8 cellular contexts compared by ENCODE assay signal in genomic region chr1:46718727-46719622, GRCh38. TPM values are rescaled to one million over a fixed set of nuclear protein-coding genes. Genes with fewer than 3 reads are reported as not detected.
DNase-seq lines count a peak whose midpoint lies in the region; ATAC-seq, FAIRE-seq and TF ChIP-seq lines count a peak whose summit lies in the region.

EFCAB14 (minus strand) TSS chr1:46719114; CDS start chr1:46718087, 1,027 bp downstream.

- DNase-seq in EL (peak; percentile 90), H54 (ENCODE audit: insufficient read length, low spot score) (peak; percentile 95), fibroblast of peridontal ligament (ENCODE audit: extremely low read depth) (peak; percentile 81)
- DNase-seq in activated effector memory CD4-positive, alpha-beta T cell treated with Interleukin-2 at 50 U/mL for 16 hours = peak; percentile 100
- DNase-seq in natural killer cell treated with Interleukin-12 subunit alpha and Interleukin-12 subunit beta and Interleukin-15 and Interleukin-18, amount 100 ng/mL, for 72 hours (ENCODE audit: low spot score) = peak; percentile 98
- DNase-seq in stimulated activated naive CD8-positive, alpha-beta T cell treated with anti-CD3 and anti-CD28 coated beads, Interleukin-15, Interleukin-2, amounts not matched to agents 100 U/mL and 50 U/mL, for 24 hours = peak; percentile 100

- no peaks in the 10 kb centered on the region for H3K9me3 Mint-ChIP-seq in natural killer cell treated with Interleukin-12 subunit alpha and Interleukin-12 subunit beta and Interleukin-15 and Interleukin-18, amount 100 ng/mL, for 72 hours

- peaks cover 31 to 32% of the 10 kb centered on the region in 2 donors for H3K4me1 Mint-ChIP-seq in natural killer cell treated with Interleukin-12 subunit alpha and Interleukin-12 subunit beta and Interleukin-15 and Interleukin-18, amount 100 ng/mL, for 72 hours (ENCODE audit: low read depth in 2 of 2)

- TF ChIP-seq CTCF in Loucy (conservative IDR thresholded peaks at IDR 0.05; ENCODE audit: low read length) = no peak

- peaks cover 49% of the 10 kb centered on the region for H3K4me1 ChIP-seq in Loucy (ENCODE audit: insufficient read depth, low read length, poor library complexity, severe bottlenecking)

- peak within 1 kb of the TSS; percentile 73 to 86 for H3K27ac Mint-ChIP-seq in natural killer cell treated with Interleukin-12 subunit alpha and Interleukin-12 subunit beta and Interleukin-15 and Interleukin-18, amount 100 ng/mL, for 72 hours

- peak; percentile 99 for ATAC-seq in natural killer cell treated with Interleukin-12 subunit alpha and Interleukin-12 subunit beta and Interleukin-15 and Interleukin-18, amount 100 ng/mL, for 72 hours
- ATAC-seq in stimulated activated naive CD8-positive, alpha-beta T cell treated with anti-CD3 and anti-CD28 coated beads, Interleukin-15, Interleukin-2, amounts not matched to agents 100 U/mL and 50 U/mL, for 24 hours = peak; percentile 98

- H3F3A ChIP-seq in Loucy (ENCODE audit: low read depth) = no peaks in the 10 kb centered on the region

- H3K27me3 Mint-ChIP-seq in natural killer cell treated with Interleukin-12 subunit alpha and Interleukin-12 subunit beta and Interleukin-15 and Interleukin-18, amount 100 ng/mL, for 72 hours = no peaks in the 10 kb centered on the region

- peaks cover 39% of the 10 kb centered on the region for H4K20me1 ChIP-seq in Loucy (ENCODE audit: insufficient read depth, low read length, poor library complexity, severe bottlenecking)

- H3K27me3 ChIP-seq in Loucy (ENCODE audit: insufficient read depth, low read length, poor library complexity, severe bottlenecking) = no peaks in the 10 kb centered on the region

- H3K4me3 ChIP-seq in Loucy (ENCODE audit: low read length, poor library complexity, severe bottlenecking) = peak within 1 kb of the TSS; percentile 94

- TF ChIP-seq POLR2A in H54 (IDR thresholded peaks at IDR 0.05; ENCODE audit: low read depth, low read length) (peak; percentile 66), Raji (IDR thresholded peaks at IDR 0.05; ENCODE audit: insufficient read depth, low read depth, low read length) (peak; percentile 56)

- peak within 1 kb of the TSS; percentile 94 for H3K4me2 ChIP-seq in Loucy (ENCODE audit: low read depth, low read length, poor library complexity, severe bottlenecking)

- H3K36me3 ChIP-seq in Loucy (ENCODE audit: insufficient read depth, low read length) = peaks cover 8% of the 10 kb centered on the region; the same call in 1 of the 2 replicates

- peaks cover 50% of the 10 kb centered on the region for H3K79me2 ChIP-seq in Loucy (ENCODE audit: insufficient read depth, low read length)

- peak within 1 kb of the TSS; percentile 90 for H3K4me3 Mint-ChIP-seq in natural killer cell treated with Interleukin-12 subunit alpha and Interleukin-12 subunit beta and Interleukin-15 and Interleukin-18, amount 100 ng/mL, for 72 hours

- H3K9me3 ChIP-seq in Loucy (ENCODE audit: insufficient read depth, low read depth, low read length) = no peaks in the 10 kb centered on the region

- peak within 1 kb of the TSS; percentile 89 for H3K9ac ChIP-seq in Loucy (ENCODE audit: low read depth, low read length, poor library complexity, severe bottlenecking)

- peak within 1 kb of the TSS; percentile 94 for H2AFZ ChIP-seq in Loucy (ENCODE audit: low read length)

- H3K36me3 Mint-ChIP-seq in natural killer cell treated with Interleukin-12 subunit alpha and Interleukin-12 subunit beta and Interleukin-15 and Interleukin-18, amount 100 ng/mL, for 72 hours = no peaks in the 10 kb centered on the region

- no peaks in the 10 kb centered on the region for H3K9me2 ChIP-seq in Loucy (replicated peaks; ENCODE audit: low read depth, low read length)

- FAIRE-seq in H54 (lab: Jason Lieb, UNC) = peak; percentile 84

RNA-seq across cellular contexts. Expression of gene EFCAB14, which starts in this region (rescaled TPM):
- total RNA-seq in natural killer cell treated with Interleukin-12 subunit alpha and Interleukin-12 subunit beta and Interleukin-15 and Interleukin-18, amount 100 ng/mL, for 72 hours = 10 to 100 TPM; 64.2 to 78.4 TPM

Comparison
In these comparisons a context has a peak if more than half of its experiments do, and no peak if none do; other contexts are left out.
1. Peak in every context shown above with its lines: DNase-seq, ATAC-seq and H3K4me3 ChIP-seq.